17 cellular contexts compared by ENCODE assay signal in the genomic region with DNA sequence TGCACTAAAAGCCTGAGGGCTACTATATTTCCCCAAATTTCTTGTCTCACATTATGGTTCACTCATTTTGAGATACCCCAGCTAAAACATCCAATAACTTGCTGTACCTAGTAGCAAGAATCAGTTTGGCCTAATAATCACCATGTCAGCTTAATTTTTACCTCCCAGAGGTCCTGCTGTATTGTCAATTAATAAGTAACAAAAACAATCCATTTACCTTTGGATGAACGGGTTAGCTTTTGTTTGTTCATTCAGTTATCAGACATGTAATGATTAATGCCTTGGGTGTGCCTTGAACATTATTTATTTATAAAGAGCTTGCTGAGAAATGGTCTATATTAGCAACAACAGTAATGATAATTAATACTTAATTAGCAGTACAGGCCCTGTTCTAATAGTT.
"Had no signal": no experiment of that assay in that cellular context is flagged by ENCODE, and none has a peak within 500 bp of the region (broad histone marks: within the 10 kb centered on the region; RNA-seq: fewer than 3 reads in every experiment).

No MANE protein-coding gene starts in this region.

- H3K27me3 Mint-ChIP-seq: activated CD4-positive, alpha-beta memory T cell treated with anti-CD3 and anti-CD28 coated beads, Interleukin-2, amount 10 ng/mL, durations not matched to agents 7 days and 5 days had no signal

- H3K4me1 ChIP-seq: gastrocnemius medialis, transverse colon, vagina had no signal

- H3K27ac ChIP-seq: adrenal gland, gastrocnemius medialis, heart left ventricle, neutrophil, transverse colon, vagina had no signal

- ATAC-seq: gastrocnemius medialis, left colon had no signal

- DNase-seq: activated CD4-positive, alpha-beta memory T cell treated with anti-CD3 and anti-CD28 coated beads, Interleukin-2, amount 10 ng/mL, durations not matched to agents 7 days and 5 days; activated CD4-positive, alpha-beta T cell treated with anti-CD3 and anti-CD28 coated beads for 1 hour; activated CD8-positive, alpha-beta memory T cell treated with anti-CD3 and anti-CD28 coated beads, Interleukin-2, amount 50 U/mL, for 4 hours; activated naive CD4-positive, alpha-beta T cell treated with anti-CD3 and anti-CD28 coated beads for 36 hours; adrenal gland; gastrocnemius medialis; heart left ventricle; immature natural killer cell; left colon; posterior cingulate gyrus; right cardiac atrium; stimulated activated naive CD8-positive, alpha-beta T cell treated with anti-CD3 and anti-CD28 coated beads, Interleukin-15, Interleukin-2, amounts not matched to agents 100 U/mL and 50 U/mL, for 24 hours; T-helper 9 cell; transverse colon had no signal

- H3K9me3 Mint-ChIP-seq: activated CD4-positive, alpha-beta memory T cell treated with anti-CD3 and anti-CD28 coated beads, Interleukin-2, amount 10 ng/mL, durations not matched to agents 7 days and 5 days; activated naive CD4-positive, alpha-beta T cell treated with anti-CD3 and anti-CD28 coated beads for 36 hours; immature natural killer cell had no signal

- H3K4me3 ChIP-seq: adrenal gland, gastrocnemius medialis, heart left ventricle, smooth muscle cell, transverse colon, vagina had no signal

- H3K4me3 Mint-ChIP-seq: activated CD4-positive, alpha-beta memory T cell treated with anti-CD3 and anti-CD28 coated beads, Interleukin-2, amount 10 ng/mL, durations not matched to agents 7 days and 5 days; activated naive CD4-positive, alpha-beta T cell treated with anti-CD3 and anti-CD28 coated beads for 36 hours; immature natural killer cell had no signal

- H3K9me3 ChIP-seq: adrenal gland, gastrocnemius medialis, heart left ventricle, neutrophil, transverse colon, vagina had no signal

- H3K27ac Mint-ChIP-seq: activated CD4-positive, alpha-beta memory T cell treated with anti-CD3 and anti-CD28 coated beads, Interleukin-2, amount 10 ng/mL, durations not matched to agents 7 days and 5 days; activated naive CD4-positive, alpha-beta T cell treated with anti-CD3 and anti-CD28 coated beads for 36 hours had no signal

- H3K36me3 ChIP-seq: adrenal gland, gastrocnemius medialis, transverse colon had no signal

- H3K27me3 ChIP-seq: adrenal gland, gastrocnemius medialis, heart left ventricle, neutrophil, transverse colon, vagina had no signal
